In genomic region chr10:46451365-46451764, GRCh38 we compare ENCODE assay signal across 11 cellular contexts. TPM values are rescaled to one million over a fixed set of nuclear protein-coding genes. Genes with fewer than 3 reads are reported as not detected.
"Had no signal": no experiment of that assay in that cellular context is flagged by ENCODE, and none has a peak within 500 bp of the region (broad histone marks: within the 10 kb centered on the region; RNA-seq: fewer than 3 reads in every experiment).

No MANE protein-coding gene starts in this region.

RNA-seq across cellular contexts. Expression of gene NPY4R, which starts 14.4 kb away (rescaled TPM):
- total RNA-seq: activated CD4-positive, alpha-beta T cell treated with anti-CD3 and anti-CD28 coated beads for 36 hours; activated CD4-positive, alpha-beta T cell treated with anti-CD3 and anti-CD28 coated beads, Interleukin-2, amount 10 ng/mL, durations not matched to agents 7 days and 5 days; activated CD8-positive, alpha-beta T cell treated with anti-CD3 and anti-CD28 coated beads, Interleukin-2, amount 10 ng/mL, durations not matched to agents 7 days and 5 days; activated naive CD4-positive, alpha-beta T cell treated with anti-CD3 and anti-CD28 coated beads for 36 hours; activated naive CD4-positive, alpha-beta T cell treated with anti-CD3 and anti-CD28 coated beads, Interleukin-2, amount 50 U/mL, for 72 hours; MCF 10A; OCI-LY7; SK-MEL-5; T-cell; T-helper 17 cell; WTC11 had no signal
